ENCODE assay signal across 26 cellular contexts in the genomic region with DNA sequence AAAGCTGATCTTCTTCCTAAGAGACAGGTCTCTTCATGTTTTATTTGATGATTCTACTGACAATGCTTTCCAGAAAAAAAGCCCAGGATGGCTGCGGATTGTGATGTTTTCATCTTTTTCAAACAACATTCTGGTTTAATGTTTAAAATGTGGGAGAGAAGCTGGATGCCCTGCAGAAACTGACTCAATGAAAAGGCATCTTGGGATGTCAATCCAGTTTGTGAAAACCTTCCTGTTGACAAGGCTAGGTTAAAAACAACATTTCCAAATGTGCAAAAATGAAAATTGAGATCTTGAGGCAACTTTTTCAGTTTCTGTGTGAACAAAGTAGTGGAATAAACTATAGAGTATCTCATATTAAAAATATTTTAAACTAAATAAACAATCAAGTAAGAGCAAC.
"Had no signal": no experiment of that assay in that cellular context is flagged by ENCODE, and none has a peak within 500 bp of the region (broad histone marks: within the 10 kb centered on the region; RNA-seq: fewer than 3 reads in every experiment).

No MANE protein-coding gene starts in this region.

- H3K4me3 Mint-ChIP-seq: mesothelial cell of epicardium; naive B cell; natural killer cell treated with Interleukin-12 subunit alpha and Interleukin-12 subunit beta and Interleukin-15 and Interleukin-18, amount 100 ng/mL, for 72 hours; stimulated activated memory B cell treated with anti-CD40 and anti-IgM and Interleukin-4, amounts not matched to agents 10 μg/mL and 1 μg/mL and 100 μg/mL, for 72 hours; stimulated activated naive CD8-positive, alpha-beta T cell treated with anti-CD3 and anti-CD28 coated beads, Interleukin-15, amount 100 ng/mL, for 72 hours; type B pancreatic cell had no signal

- H3K27ac Mint-ChIP-seq: mesothelial cell of epicardium; naive B cell; natural killer cell treated with Interleukin-12 subunit alpha and Interleukin-12 subunit beta and Interleukin-15 and Interleukin-18, amount 100 ng/mL, for 72 hours; progenitor cell of endocrine pancreas; stimulated activated memory B cell treated with anti-CD40 and anti-IgM and Interleukin-4, amounts not matched to agents 10 μg/mL and 1 μg/mL and 100 μg/mL, for 72 hours; stimulated activated naive CD8-positive, alpha-beta T cell treated with anti-CD3 and anti-CD28 coated beads, Interleukin-15, amount 100 ng/mL, for 72 hours; type B pancreatic cell had no signal

- H3K27ac ChIP-seq: left lung, lower lobe of right lung, ovary, skin epidermis, tibial nerve, uterus had no signal

- H3K9me3 ChIP-seq: lower lobe of right lung, ovary, uterus had no signal

- H3K36me3 Mint-ChIP-seq: mesothelial cell of epicardium; natural killer cell treated with Interleukin-12 subunit alpha and Interleukin-12 subunit beta and Interleukin-15 and Interleukin-18, amount 100 ng/mL, for 72 hours; stimulated activated memory B cell treated with anti-CD40 and anti-IgM and Interleukin-4, amounts not matched to agents 10 μg/mL and 1 μg/mL and 100 μg/mL, for 72 hours; type B pancreatic cell had no signal

- H3K4me3 ChIP-seq: left lung, lower lobe of right lung, ovary, skin epidermis, tibial nerve, uterus had no signal

- H3K27me3 ChIP-seq: left lung, ovary, tibial nerve, uterus had no signal

- H3K4me1 Mint-ChIP-seq: mesothelial cell of epicardium; naive B cell; stimulated activated memory B cell treated with anti-CD40 and anti-IgM and Interleukin-4, amounts not matched to agents 10 μg/mL and 1 μg/mL and 100 μg/mL, for 72 hours; stimulated activated naive CD8-positive, alpha-beta T cell treated with anti-CD3 and anti-CD28 coated beads, Interleukin-15, amount 100 ng/mL, for 72 hours had no signal

- DNase-seq: hippocampal formation; kidney glomerular epithelial cell; left colon; lower lobe of right lung; mesendoderm; naive B cell; ovary; retina; right cardiac atrium; stimulated activated CD4-positive, alpha-beta T cell treated with anti-CD3 and anti-CD28 coated beads, Interleukin-12 subunit alpha, Interleukin-12 subunit beta, amount 100 ng/mL, for 4 hours; stimulated activated CD4-positive, alpha-beta T cell treated with anti-CD3 and anti-CD28 coated beads, Interleukin-15, amount 100 ng/mL, for 24 hours; stimulated activated CD4-positive, alpha-beta T cell treated with anti-CD3 and anti-CD28 coated beads, Interleukin-2, amount 100 ng/mL, for 24 hours; stimulated activated CD4-positive, alpha-beta T cell treated with anti-CD3 and anti-CD28 coated beads, Interleukin-4, amount 100 ng/mL, for 24 hours; stimulated activated naive CD4-positive, alpha-beta T cell treated with Interleukin-2 at 50 U/mL for 16 hours; stimulated activated naive CD8-positive, alpha-beta T cell treated with anti-CD3 and anti-CD28 coated beads, Interleukin-15, amount 100 ng/mL, for 72 hours; substantia nigra; uterus had no signal

- H3K36me3 ChIP-seq: left lung, lower lobe of right lung, ovary, tibial nerve, uterus had no signal

- ATAC-seq: left colon; left lung; lower lobe of right lung; natural killer cell treated with Interleukin-12 subunit alpha and Interleukin-12 subunit beta and Interleukin-15 and Interleukin-18, amount 100 ng/mL, for 72 hours; right cardiac atrium; sciatic nerve; stimulated activated memory B cell treated with anti-CD40 and anti-IgM and Interleukin-4, amounts not matched to agents 10 μg/mL and 1 μg/mL and 100 μg/mL, for 72 hours; stimulated activated naive CD8-positive, alpha-beta T cell treated with anti-CD3 and anti-CD28 coated beads, Interleukin-15, amount 100 ng/mL, for 72 hours had no signal

- H3K27me3 Mint-ChIP-seq: progenitor cell of endocrine pancreas, type B pancreatic cell had no signal

- H3K4me1 ChIP-seq: left lung, lower lobe of right lung, tibial nerve, uterus had no signal
